Comparison of ENCODE assay signal across 8 cellular contexts in the genomic region with DNA sequence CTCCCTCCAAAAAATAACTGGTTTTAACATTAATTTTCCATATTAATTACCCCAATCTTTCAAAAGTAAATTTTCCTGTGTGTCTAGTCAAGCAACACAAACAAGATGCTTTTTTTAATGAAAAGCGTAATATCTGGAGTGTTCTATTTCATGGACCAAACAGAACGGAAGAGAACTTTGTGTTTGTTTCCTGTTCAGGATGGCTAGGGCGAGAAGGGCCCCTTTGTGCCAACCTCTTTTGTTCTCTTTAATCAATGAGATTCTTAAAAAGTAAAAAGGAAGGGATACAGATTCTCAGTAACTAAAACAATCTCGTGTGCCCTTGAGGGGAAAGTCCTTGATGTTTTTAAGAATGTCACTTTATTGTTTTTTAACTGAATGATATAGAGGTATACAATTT. TPM values are rescaled to one million over a fixed set of nuclear protein-coding genes. Genes with fewer than 3 reads are reported as not detected.
DNase-seq lines count a peak whose midpoint lies in the region; ATAC-seq and TF ChIP-seq lines count a peak whose summit lies in the region.

No MANE protein-coding gene starts in this region.

- H2AFZ ChIP-seq in Loucy (ENCODE audit: low read length) (no peak overlapping the region), PC-3 (ENCODE audit: low read length) (no peak overlapping the region)

- no peaks in the 10 kb centered on the region for H3K9me3 Mint-ChIP-seq in effector memory CD8-positive, alpha-beta T cell

- H3K27ac ChIP-seq in sigmoid colon (peak overlapping the region; percentile 72 to 82 (median 79)), PC-3 (ENCODE audit: low read length) (no peak overlapping the region)

- peak overlapping the region; percentile 47 for H3K4me3 ChIP-seq in Loucy (ENCODE audit: low read length, poor library complexity, severe bottlenecking)
- H3K4me3 ChIP-seq in sigmoid colon = no peak overlapping the region
- no peak overlapping the region for H3K4me3 ChIP-seq in PC-3 (ENCODE audit: low read length)

- POLR2A ChIA-PET in PC-3 (lab: Charles Lee; ENCODE audit: unreplicated experiment) = interaction anchor here (0.7 kb wide), 1 partner anchor 256 kb away, joined by 5 read pairs; no protein-coding TSS in a partner anchor

- no peaks in the 10 kb centered on the region for H3K27me3 Mint-ChIP-seq in effector memory CD8-positive, alpha-beta T cell

- peaks cover 91% of the 10 kb centered on the region for H3K36me3 Mint-ChIP-seq in effector memory CD8-positive, alpha-beta T cell (ENCODE audit: insufficient read depth)

- H3F3A ChIP-seq in Loucy (ENCODE audit: low read depth) = no peaks in the 10 kb centered on the region; the same call in 1 of the 2 replicates
- H3F3A ChIP-seq in PC-3 (ENCODE audit: low read length, unreplicated experiment) = no peaks in the 10 kb centered on the region

- H3K36me3 ChIP-seq in Loucy (ENCODE audit: insufficient read depth, low read length) (peaks cover 85% of the 10 kb centered on the region), sigmoid colon (peaks cover 23 to 79% (median 52%) of the 10 kb centered on the region in 4 donors), PC-3 (ENCODE audit: low read depth, low read length) (peaks cover 79% of the 10 kb centered on the region)

- H3K79me2 ChIP-seq in Loucy (ENCODE audit: insufficient read depth, low read length) (peaks cover 17% of the 10 kb centered on the region; the same call in 1 of the 2 replicates), PC-3 (ENCODE audit: low read length) (peaks cover 4% of the 10 kb centered on the region; the same call in 1 of the 2 replicates)

- BruUV-seq in PC-3 (replicated peaks; lab: Mats Ljungman, UMichigan) = no TSS peak

- H3K4me1 Mint-ChIP-seq in effector memory CD8-positive, alpha-beta T cell (ENCODE audit: low read depth in 2 of 2) = peaks cover 48 to 56% of the 10 kb centered on the region in 2 donors

- H3K9ac ChIP-seq in Loucy (ENCODE audit: low read depth, low read length, poor library complexity, severe bottlenecking) (peak overlapping the region; percentile 34), PC-3 (ENCODE audit: low read length) (no peak overlapping the region)

- no peak for DNase-seq in effector memory CD8-positive, alpha-beta T cell
- DNase-seq in sigmoid colon = no peak
- no peak for DNase-seq in central memory CD4-positive, alpha-beta T cell
- DNase-seq in PC-3 = no peak

- intact Hi-C loops in sigmoid colon (cut with DNase I) = loop anchor here (5.0 kb wide), 1 partner anchor 54 kb away; no protein-coding TSS in a partner anchor
- intact Hi-C loops in PC-3 (cut with micrococcal nuclease) = no loop called here

- H4K20me1 ChIP-seq in Loucy (ENCODE audit: insufficient read depth, low read length, poor library complexity, severe bottlenecking) (peaks cover 34% of the 10 kb centered on the region), PC-3 (ENCODE audit: low read length) (no peaks in the 10 kb centered on the region; the same call in 1 of the 2 replicates)

- no peak for TF ChIP-seq CTCF in Loucy (conservative IDR thresholded peaks at IDR 0.05; ENCODE audit: low read length)
- no peak for TF ChIP-seq CTCF in sigmoid colon (IDR thresholded peaks at IDR 0.05)
- no peak for TF ChIP-seq CTCF in PC-3 (conservative IDR thresholded peaks at IDR 0.05; ENCODE audit: low read depth, low read length)

- H3K27me3 ChIP-seq in Loucy (ENCODE audit: insufficient read depth, low read length, poor library complexity, severe bottlenecking) (no peaks in the 10 kb centered on the region), sigmoid colon (no peaks in the 10 kb centered on the region), PC-3 (ENCODE audit: low read length) (no peaks in the 10 kb centered on the region)

- H3K4me1 ChIP-seq in Loucy (ENCODE audit: insufficient read depth, low read length, poor library complexity, severe bottlenecking) (peaks cover 19% of the 10 kb centered on the region), sigmoid colon (peaks cover 0 to 42% (median 33%) of the 10 kb centered on the region in 4 donors), PC-3 (ENCODE audit: insufficient read depth, low read length) (no peaks in the 10 kb centered on the region)

- peak overlapping the region; percentile 88 to 94 for H3K27ac Mint-ChIP-seq in effector memory CD8-positive, alpha-beta T cell

- ATAC-seq in GM18517 (IDR thresholded peaks at IDR 0.05; ENCODE audit: unreplicated experiment) (peak; percentile 12), GM21381 (IDR thresholded peaks at IDR 0.05; ENCODE audit: unreplicated experiment) (no peak), PC-3 (no peak)
- no peak for ATAC-seq in effector memory CD8-positive, alpha-beta T cell (replicated peaks)
- no peak for ATAC-seq in activated CD4-positive, CD25-positive, alpha-beta regulatory T cell treated with anti-CD3 and anti-CD28 coated beads, Interleukin-2, amount 50 U/mL, for 24 hours

- H3K4me2 ChIP-seq in Loucy (ENCODE audit: low read depth, low read length, poor library complexity, severe bottlenecking) = peak overlapping the region; percentile 63
- H3K4me2 ChIP-seq in PC-3 (ENCODE audit: low read length) = no peak overlapping the region

- no peak for TF ChIP-seq POLR2A in sigmoid colon (IDR thresholded peaks at IDR 0.05)

- H3K9me2 ChIP-seq in Loucy (replicated peaks; ENCODE audit: low read depth, low read length) (no peaks in the 10 kb centered on the region), PC-3 (replicated peaks; ENCODE audit: low read length) (no peaks in the 10 kb centered on the region)

- peak overlapping the region; percentile 52 to 82 for H3K4me3 Mint-ChIP-seq in effector memory CD8-positive, alpha-beta T cell

- 35 to 71% methylated on average over 4 of the region's 4 CpGs for WGBS in sigmoid colon, 2 donors

- H3K9me3 ChIP-seq in Loucy (ENCODE audit: insufficient read depth, low read depth, low read length) (no peaks in the 10 kb centered on the region), sigmoid colon (no peaks in the 10 kb centered on the region), PC-3 (ENCODE audit: low read length) (no peaks in the 10 kb centered on the region)

- CTCF ChIA-PET in PC-3 (lab: Charles Lee) = no interaction called here

- no peak for TF ChIP-seq EP300 in sigmoid colon (IDR thresholded peaks at IDR 0.05)

RNA-seq across cellular contexts. Expression of a gene that starts 55.7 kb away (rescaled TPM):
- total RNA-seq in sigmoid colon (100 to 1,000 TPM; 449 to 808 (median 513) TPM), PC-3 (2014; rRNA removed) (694 and 822 TPM in 2 replicates)
- 100 to 1,000 TPM; 535 to 680 (median 633) TPM for polyA plus RNA-seq in sigmoid colon

RNA-seq across cellular contexts. Expression of a gene that starts 57.5 kb away (rescaled TPM):
- under 1 TPM in 2 of 4 donors, not detected in 2; 0.33 to 0.36 TPM for total RNA-seq in sigmoid colon
- under 1 TPM in 1 of 3 donors, not detected in 2; 0.69 TPM for polyA plus RNA-seq in sigmoid colon
- total RNA-seq in PC-3 (2014; rRNA removed) = 0.11 TPM in 1 of 2 replicates, not detected in the other
